ENCODE assay signal across 8 cellular contexts in the genomic region with DNA sequence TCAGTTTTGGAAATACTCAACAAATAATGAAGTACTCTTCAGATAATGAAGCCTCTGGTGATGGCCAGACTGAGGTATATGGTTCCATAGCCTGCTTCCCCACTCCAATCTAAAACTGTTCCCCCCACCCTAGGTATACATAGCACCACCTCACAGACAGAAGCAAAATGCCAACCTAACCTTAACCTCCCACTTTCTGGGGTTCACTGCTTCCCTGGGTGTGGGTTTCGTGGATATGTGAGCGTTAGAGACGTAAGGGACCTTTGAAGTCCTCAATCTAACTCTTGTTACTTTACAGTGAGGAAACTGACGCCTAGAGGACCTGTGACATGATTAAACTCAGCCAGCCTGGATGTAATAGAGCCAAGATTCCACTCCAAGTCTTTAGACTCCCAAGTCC. TPM values are rescaled to one million over a fixed set of nuclear protein-coding genes. Genes with fewer than 3 reads are reported as not detected.
DNase-seq lines count a peak whose midpoint lies in the region; ATAC-seq lines count a peak whose summit lies in the region.

No MANE protein-coding gene starts in this region.

- CTCF ChIA-PET in CD8-positive, alpha-beta memory T cell (lab: Charles Lee) = interaction anchor here (0.6 to 1.3 kb wide), 2 partner anchors 34 to 415 kb away, joined by 3 read pairs; no protein-coding TSS in a partner anchor

- ATAC-seq in HG03108 (IDR thresholded peaks at IDR 0.05; ENCODE audit: unreplicated experiment) (no peak), esophagus mucosa (no peak)

- POLR2A ChIA-PET in CD8-positive, alpha-beta memory T cell (lab: Charles Lee) = no interaction called here

- H3K4me1 ChIP-seq in CD8-positive, alpha-beta memory T cell (ENCODE audit: insufficient read depth, low read length) = peaks cover 22% of the 10 kb centered on the region
- H3K4me1 ChIP-seq in NT2/D1 (ENCODE audit: insufficient read depth, insufficient read length) (peaks cover 7% of the 10 kb centered on the region), duodenal mucosa (ENCODE audit: control insufficient read depth in 1 of 2, insufficient read depth in 2 of 2, low read length in 2 of 2) (peaks cover 34 to 42% of the 10 kb centered on the region in 2 donors), neuron (ENCODE audit: insufficient read depth, low read length) (peaks cover 16% of the 10 kb centered on the region)

- peaks cover 30% of the 10 kb centered on the region for H3K36me3 ChIP-seq in CD8-positive, alpha-beta memory T cell (ENCODE audit: insufficient read depth, low read length)
- H3K36me3 ChIP-seq in NT2/D1 (ENCODE audit: insufficient read depth, insufficient read length, low read length) (peaks cover 44% of the 10 kb centered on the region), duodenal mucosa (ENCODE audit: control insufficient read depth in 1 of 2, insufficient read depth in 2 of 2, low read length in 2 of 2) (peaks cover 21 to 35% of the 10 kb centered on the region in 2 donors), neuron (ENCODE audit: insufficient read depth, low read length) (peaks cover 42% of the 10 kb centered on the region)

- no peak overlapping the region for H2AFZ ChIP-seq in neuron (ENCODE audit: low read depth, low read length)

- H3K27ac ChIP-seq in CD8-positive, alpha-beta memory T cell (ENCODE audit: low read depth, low read length) = peak overlapping the region; percentile 87
- no peak overlapping the region for H3K27ac ChIP-seq in duodenal mucosa (ENCODE audit: low read depth, low read length)

- peak overlapping the region; percentile 70 for H3K4me3 ChIP-seq in CD8-positive, alpha-beta memory T cell (ENCODE audit: low read length)
- peak overlapping the region; percentile 90 for H3K4me3 ChIP-seq in NT2/D1 (ENCODE audit: insufficient read length, low read depth)
- peak overlapping the region; percentile 76 to 98 for H3K4me3 ChIP-seq in duodenal mucosa (ENCODE audit: low read depth in 1 of 2, low read length in 2 of 2)
- H3K4me3 ChIP-seq in neuron (ENCODE audit: low read length) = peak overlapping the region; percentile 92

- H3K9ac ChIP-seq in NT2/D1 (ENCODE audit: insufficient read length, low read depth) = no peak overlapping the region
- peak overlapping the region in 1 of 2 donors; percentile 3 for H3K9ac ChIP-seq in duodenal mucosa (ENCODE audit: low read depth in 1 of 2, low read length in 2 of 2)

- no peaks in the 10 kb centered on the region for H3K9me3 Mint-ChIP-seq in CD8-positive, alpha-beta memory T cell

- peaks cover 25 to 46% (median 37%) of the 10 kb centered on the region in 3 donors for H3K4me1 Mint-ChIP-seq in CD8-positive, alpha-beta memory T cell

- no peaks in the 10 kb centered on the region for H3K9me3 ChIP-seq in CD8-positive, alpha-beta memory T cell (ENCODE audit: low read length)
- H3K9me3 ChIP-seq in NT2/D1 (ENCODE audit: insufficient read depth, low read length) (no peaks in the 10 kb centered on the region), duodenal mucosa (ENCODE audit: control insufficient read depth in 1 of 2, low read length in 2 of 2) (no peaks in the 10 kb centered on the region), neuron (ENCODE audit: low read length) (no peaks in the 10 kb centered on the region)

- no peaks in the 10 kb centered on the region for H3K27me3 ChIP-seq in CD8-positive, alpha-beta memory T cell (ENCODE audit: insufficient read depth, low read length, poor library complexity, severe bottlenecking)
- H3K27me3 ChIP-seq in NT2/D1 (ENCODE audit: insufficient read depth, insufficient read length) = no peaks in the 10 kb centered on the region
- H3K27me3 ChIP-seq in duodenal mucosa (ENCODE audit: control insufficient read depth in 1 of 2, insufficient read depth in 2 of 2, low read length in 2 of 2) = no peaks in the 10 kb centered on the region
- H3K27me3 ChIP-seq in neuron (ENCODE audit: insufficient read depth, low read length) = no peaks in the 10 kb centered on the region

- DNase-seq in CD8-positive, alpha-beta memory T cell = no peak
- no peak for DNase-seq in NT2/D1 (ENCODE audit: low read depth, low spot score)
- DNase-seq in LoVo (ENCODE audit: low spot score) = no peak
- DNase-seq in HuH-7.5 (ENCODE audit: low spot score) = no peak

- peak overlapping the region in 7 of 8 donors; percentile 95 to 100 (median 97) for H3K27ac Mint-ChIP-seq in CD8-positive, alpha-beta memory T cell

- H3K27me3 Mint-ChIP-seq in CD8-positive, alpha-beta memory T cell = no peaks in the 10 kb centered on the region

- H3K4me3 Mint-ChIP-seq in CD8-positive, alpha-beta memory T cell = peak overlapping the region; percentile 95 to 99 (median 96)

- peaks cover 0 to 60% (median 9%) of the 10 kb centered on the region in 3 donors for H3K36me3 Mint-ChIP-seq in CD8-positive, alpha-beta memory T cell

RNA-seq across cellular contexts. Expression of gene RHBDD2, which starts 1.4 kb away (rescaled TPM):
- 10 to 100 TPM; 39.8 to 44.6 TPM for total RNA-seq in CD8-positive, alpha-beta memory T cell
- 108 TPM for polyA plus RNA-seq in CD8-positive, alpha-beta memory T cell
- 37.5 TPM for total RNA-seq in esophagus mucosa

RNA-seq across cellular contexts. Expression of gene POR, which starts 34.7 kb away (rescaled TPM):
- 10 to 100 TPM; 40.7 to 41.6 TPM for total RNA-seq in CD8-positive, alpha-beta memory T cell
- 61.4 TPM for polyA plus RNA-seq in CD8-positive, alpha-beta memory T cell
- total RNA-seq in esophagus mucosa = 137 TPM
